In the genomic region with DNA sequence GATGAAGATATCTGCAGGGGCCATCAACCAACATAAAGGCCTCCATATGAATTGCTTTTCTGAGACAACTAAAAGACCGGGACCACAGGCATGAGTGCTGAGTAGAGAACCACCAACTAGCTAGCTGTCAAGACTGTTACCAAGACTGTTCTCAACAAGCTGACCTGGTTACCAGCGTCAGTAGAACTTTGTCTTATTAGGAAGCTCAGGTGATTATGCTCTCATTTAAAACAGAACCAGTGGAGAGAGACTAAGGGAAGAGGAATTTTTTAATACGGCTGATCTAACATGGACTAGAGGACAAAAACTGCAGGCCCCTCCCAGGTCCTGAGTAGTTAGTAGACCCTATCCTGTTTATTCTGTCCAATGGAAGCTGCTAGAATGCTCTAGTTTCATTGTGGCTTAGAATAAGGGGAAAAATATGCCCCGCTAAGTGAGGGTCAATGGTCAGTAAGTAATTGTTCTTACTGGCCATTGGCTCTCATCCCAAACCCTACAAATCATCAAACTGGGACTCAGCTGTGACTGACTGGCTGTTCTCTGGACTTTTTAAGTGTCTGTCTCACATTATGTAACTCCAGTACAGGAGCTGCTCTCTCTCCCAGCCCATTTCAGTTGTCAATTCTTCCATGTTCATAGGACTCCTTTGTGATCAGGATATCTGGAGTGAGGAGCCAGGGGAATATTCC, we compare ENCODE assay signal across 1 cellular context.
TF ChIP-seq lines count a peak whose summit lies in the region.

No MANE protein-coding gene starts in this region.

TF ChIP-seq in liver, 16 proteins besides CTCF, POLR2A, EP300 and RAD21 (continued from another document):
- TF ChIP-seq REST (IDR thresholded peaks at IDR 0.05) = no peak
- no peak for TF ChIP-seq MAX (IDR thresholded peaks at IDR 0.05)
- no peak for TF ChIP-seq GABPA (IDR thresholded peaks at IDR 0.05 in 1 of 2, conservative IDR thresholded peaks at IDR 0.05 in 1 of 2)
- TF ChIP-seq FOXA1 (IDR thresholded peaks at IDR 0.05) = no peak
- TF ChIP-seq, protein P1, sequence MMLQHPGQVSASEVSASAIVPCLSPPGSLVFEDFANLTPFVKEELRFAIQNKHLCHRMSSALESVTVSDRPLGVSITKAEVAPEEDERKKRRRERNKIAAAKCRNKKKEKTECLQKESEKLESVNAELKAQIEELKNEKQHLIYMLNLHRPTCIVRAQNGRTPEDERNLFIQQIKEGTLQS (IDR thresholded peaks at IDR 0.05) = no peak
- no peak for TF ChIP-seq NR2F2 (IDR thresholded peaks at IDR 0.05)
- no peak for TF ChIP-seq HNF4G (IDR thresholded peaks at IDR 0.05)
